6 cellular contexts compared by ENCODE assay signal in the genomic region with DNA sequence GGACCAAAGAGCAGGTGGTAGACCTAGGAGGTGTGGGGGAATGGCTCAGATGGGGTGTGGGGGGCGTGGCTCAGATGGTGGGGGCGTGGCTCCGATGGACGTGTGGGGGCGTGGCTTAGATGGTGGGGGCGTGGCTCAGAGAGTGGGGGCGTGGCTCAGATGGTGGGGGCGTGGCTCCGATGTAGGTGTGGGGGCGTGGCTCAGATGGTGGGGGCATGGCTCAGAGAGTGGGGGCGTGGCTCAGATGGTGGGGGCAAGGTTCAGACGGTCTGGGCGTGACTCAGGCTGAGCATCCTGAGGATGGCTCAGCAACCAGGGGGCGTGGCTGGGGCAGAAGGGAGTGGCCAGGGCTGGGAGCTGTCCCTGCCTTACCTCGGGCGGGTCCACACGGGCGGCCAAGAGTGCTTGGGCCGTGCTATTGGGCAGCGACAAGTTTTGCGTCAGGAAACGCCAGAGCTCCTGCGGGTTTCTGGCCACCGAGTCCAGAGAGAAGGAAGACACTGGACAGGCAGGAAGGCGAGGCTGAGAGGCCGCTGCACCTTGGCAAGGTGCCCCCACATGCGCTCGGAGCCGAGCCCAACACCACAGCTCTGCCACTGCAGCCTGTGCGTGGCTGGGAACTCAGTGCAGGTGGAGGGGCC. TPM values are rescaled to one million over a fixed set of nuclear protein-coding genes. Genes with fewer than 3 reads are reported as not detected.
DNase-seq lines count a peak whose midpoint lies in the region; ATAC-seq and TF ChIP-seq lines count a peak whose summit lies in the region.

No MANE protein-coding gene starts in this region.

- no peak for TF ChIP-seq POLR2A in uterus (IDR thresholded peaks at IDR 0.05)

- no peaks in the 10 kb centered on the region for H3K9me3 ChIP-seq in uterus

- H3K27me3 ChIP-seq in uterus, result no peaks in the 10 kb centered on the region

- DNase-seq in AG10803 (ENCODE audit: low read depth) (peak; percentile 35), LNCaP clone FGC (ENCODE audit: low read depth) (peak; percentile 99), iPS DF 19.7 (ENCODE audit: low read depth, low spot score) (peak; percentile 70), uterus (no peak)
- DNase-seq in activated CD8-positive, alpha-beta memory T cell treated with anti-CD3 and anti-CD28 coated beads, Interleukin-2, amount 50 U/mL, for 24 hours (ENCODE audit: extremely low read depth), result peak; percentile 58
- peak; percentile 67 to 75 for DNase-seq in stimulated activated naive CD8-positive, alpha-beta T cell treated with anti-CD3 and anti-CD28 coated beads, Interleukin-15, amount 100 ng/mL, for 72 hours

- H3K27me3 Mint-ChIP-seq in stimulated activated naive CD8-positive, alpha-beta T cell treated with anti-CD3 and anti-CD28 coated beads, Interleukin-15, amount 100 ng/mL, for 72 hours, result no peaks in the 10 kb centered on the region

- ATAC-seq in stimulated activated naive CD8-positive, alpha-beta T cell treated with anti-CD3 and anti-CD28 coated beads, Interleukin-15, amount 100 ng/mL, for 72 hours, result peak; percentile 68

- H3K27ac ChIP-seq in uterus, result no peak overlapping the region

- intact Hi-C loops in uterus (cut with DNase I; ENCODE audit: low total_unique reads), result no loop called here

- no peaks in the 10 kb centered on the region for H3K36me3 ChIP-seq in uterus

- no peak for TF ChIP-seq CTCF in AG10803 (conservative IDR thresholded peaks at IDR 0.05; ENCODE audit: low read length)
- no peak for TF ChIP-seq CTCF in LNCaP clone FGC (IDR thresholded peaks at IDR 0.05; ENCODE audit: control insufficient read depth, extremely low read depth, insufficient read depth)
- TF ChIP-seq CTCF in uterus (IDR thresholded peaks at IDR 0.05), result no peak

- H3K4me3 ChIP-seq in AG10803 (ENCODE audit: low read length), result no peak overlapping the region
- H3K4me3 ChIP-seq in LNCaP clone FGC (ENCODE audit: low read depth, low read length), result no peak overlapping the region; the same call in 1 of the 2 replicates
- no peak overlapping the region for H3K4me3 ChIP-seq in uterus

- no peak overlapping the region for H3K27ac Mint-ChIP-seq in stimulated activated naive CD8-positive, alpha-beta T cell treated with anti-CD3 and anti-CD28 coated beads, Interleukin-15, amount 100 ng/mL, for 72 hours

- peaks cover 0 to under 1% of the 10 kb centered on the region in 2 donors for H3K4me1 ChIP-seq in uterus

- peaks cover 46% of the 10 kb centered on the region for H3K4me1 Mint-ChIP-seq in stimulated activated naive CD8-positive, alpha-beta T cell treated with anti-CD3 and anti-CD28 coated beads, Interleukin-15, amount 100 ng/mL, for 72 hours

- no peak overlapping the region for H3K4me3 Mint-ChIP-seq in stimulated activated naive CD8-positive, alpha-beta T cell treated with anti-CD3 and anti-CD28 coated beads, Interleukin-15, amount 100 ng/mL, for 72 hours

- no peaks in the 10 kb centered on the region for H3K9me3 Mint-ChIP-seq in stimulated activated naive CD8-positive, alpha-beta T cell treated with anti-CD3 and anti-CD28 coated beads, Interleukin-15, amount 100 ng/mL, for 72 hours

RNA-seq across cellular contexts. Expression of a gene that starts 5.9 kb away (rescaled TPM):
- 10 to 100 TPM; 24.8 to 36.9 (median 26.1) TPM for total RNA-seq in uterus

RNA-seq across cellular contexts. Expression of a gene that starts 9.8 kb away (rescaled TPM):
- not detected for total RNA-seq in uterus

RNA-seq across cellular contexts. Expression of a gene that starts 23.9 kb away (rescaled TPM):
- total RNA-seq in uterus, result 100 to 1,000 TPM in 1 of 4 donors, 10 to 100 TPM in 3; 25.2 to 221 (median 59.2) TPM

RNA-seq across cellular contexts. Expression of a gene that starts 25.7 kb away (rescaled TPM):
- 1 to 10 TPM in 2 of 4 donors, not detected in 2; 1.5 TPM for total RNA-seq in uterus

RNA-seq across cellular contexts. Expression of a gene that starts 29.9 kb away (rescaled TPM):
- total RNA-seq in uterus, result 10 to 100 TPM; 14.2 to 39.5 (median 18.8) TPM

Comparison
In these comparisons a context has a peak if more than half of its experiments do, and no peak if none do; other contexts are left out.
1. DNase-seq: peak in AG10803 (single experiment), LNCaP clone FGC (single experiment), activated CD8-positive, alpha-beta memory T cell treated with anti-CD3 and anti-CD28 coated beads, Interleukin-2, amount 50 U/mL, for 24 hours (single experiment), iPS DF 19.7 (single experiment) and stimulated activated naive CD8-positive, alpha-beta T cell treated with anti-CD3 and anti-CD28 coated beads, Interleukin-15, amount 100 ng/mL, for 72 hours (2 of 2); none in uterus (0 of 2).